Comparison of ENCODE assay signal across 3 cellular contexts in the genomic region with DNA sequence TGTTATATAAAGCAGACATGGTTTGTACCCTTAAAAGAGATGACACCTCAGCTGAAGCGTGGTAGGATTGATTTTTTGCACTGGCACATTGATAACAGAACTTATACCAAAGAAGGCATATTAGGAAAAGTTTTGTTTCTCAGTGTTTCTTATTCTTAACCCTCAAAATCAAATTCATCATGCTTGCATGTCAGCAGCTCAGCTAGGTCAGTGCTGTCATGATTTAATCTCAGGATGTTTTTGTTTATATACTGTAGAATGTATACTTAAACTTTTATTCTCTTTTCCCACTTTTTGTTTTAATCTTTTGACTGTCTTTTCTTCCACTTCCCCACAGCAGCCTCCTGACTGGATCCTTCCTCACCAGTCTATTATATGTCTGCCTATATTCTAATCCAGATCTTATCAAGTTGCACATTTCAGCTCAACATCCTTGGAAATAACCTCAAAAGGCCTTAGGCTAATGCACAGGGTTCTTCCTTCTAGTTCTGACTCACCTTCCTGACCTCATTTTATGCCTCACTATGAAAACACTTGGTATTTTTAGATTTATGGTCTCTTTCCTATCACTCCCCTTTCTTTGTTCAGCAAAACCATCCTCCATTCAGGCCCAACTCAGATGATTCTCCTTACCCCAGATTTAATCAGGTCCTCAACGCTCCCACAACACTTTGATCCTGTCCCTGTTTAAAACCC.
TF ChIP-seq lines count a peak whose summit lies in the region.

No MANE protein-coding gene starts in this region.

TF ChIP-seq in SK-N-SH, 30 proteins besides CTCF, POLR2A, EP300 and RAD21:
- TF ChIP-seq MEF2A (IDR thresholded peaks at IDR 0.05; ENCODE audit: borderline replicate concordance, low read depth) (peak; percentile 73), JUND (IDR thresholded peaks at IDR 0.05) (peak; percentile 53), RXRA (IDR thresholded peaks at IDR 0.05; ENCODE audit: borderline replicate concordance, low read depth) (peak; percentile 57; the same call in 1 of the 2 replicates), EZH2phosphoT487 (IDR thresholded peaks at IDR 0.05; ENCODE audit: borderline replicate concordance, low read depth) (no peak), FOSL2 (IDR thresholded peaks at IDR 0.05; ENCODE audit: borderline replicate concordance, low read depth) (peak; percentile 57; the same call in 1 of the 2 replicates), TCF12 (IDR thresholded peaks at IDR 0.05) (peak; percentile 22; the same call in 1 of the 2 replicates), RCOR1 (IDR thresholded peaks at IDR 0.05; ENCODE audit: low read length) (no peak)
- TF ChIP-seq, protein P1, sequence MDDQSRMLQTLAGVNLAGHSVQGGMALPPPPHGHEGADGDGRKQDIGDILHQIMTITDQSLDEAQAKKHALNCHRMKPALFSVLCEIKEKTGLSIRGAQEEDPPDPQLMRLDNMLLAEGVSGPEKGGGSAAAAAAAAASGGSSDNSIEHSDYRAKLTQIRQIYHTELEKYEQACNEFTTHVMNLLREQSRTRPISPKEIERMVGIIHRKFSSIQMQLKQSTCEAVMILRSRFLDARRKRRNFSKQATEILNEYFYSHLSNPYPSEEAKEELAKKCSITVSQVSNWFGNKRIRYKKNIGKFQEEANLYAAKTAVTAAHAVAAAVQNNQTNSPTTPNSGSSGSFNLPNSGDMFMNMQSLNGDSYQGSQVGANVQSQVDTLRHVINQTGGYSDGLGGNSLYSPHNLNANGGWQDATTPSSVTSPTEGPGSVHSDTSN (IDR thresholded peaks at IDR 0.05) = peak; percentile 33; the same call in 1 of the 2 replicates

TF ChIP-seq in SK-N-SH treated with all-trans-retinoic acid at 6 μM for 48 hours, 23 proteins besides CTCF, POLR2A, EP300 and RAD21:
- TF ChIP-seq PPARA (CRISPR knock-in tag; IDR thresholded peaks at IDR 0.05; ENCODE audit: borderline replicate concordance) = no peak
- TF ChIP-seq, protein P2, sequence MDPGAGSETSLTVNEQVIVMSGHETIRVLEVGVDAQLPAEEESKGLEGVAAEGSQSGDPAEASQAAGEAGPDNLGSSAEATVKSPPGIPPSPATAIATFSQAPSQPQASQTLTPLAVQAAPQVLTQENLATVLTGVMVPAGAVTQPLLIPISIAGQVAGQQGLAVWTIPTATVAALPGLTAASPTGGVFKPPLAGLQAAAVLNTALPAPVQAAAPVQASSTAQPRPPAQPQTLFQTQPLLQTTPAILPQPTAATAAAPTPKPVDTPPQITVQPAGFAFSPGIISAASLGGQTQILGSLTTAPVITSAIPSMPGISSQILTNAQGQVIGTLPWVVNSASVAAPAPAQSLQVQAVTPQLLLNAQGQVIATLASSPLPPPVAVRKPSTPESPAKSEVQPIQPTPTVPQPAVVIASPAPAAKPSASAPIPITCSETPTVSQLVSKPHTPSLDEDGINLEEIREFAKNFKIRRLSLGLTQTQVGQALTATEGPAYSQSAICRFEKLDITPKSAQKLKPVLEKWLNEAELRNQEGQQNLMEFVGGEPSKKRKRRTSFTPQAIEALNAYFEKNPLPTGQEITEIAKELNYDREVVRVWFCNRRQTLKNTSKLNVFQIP (CRISPR knock-in tag; IDR thresholded peaks at IDR 0.05; ENCODE audit: borderline replicate concordance, low read depth) = no peak
- TF ChIP-seq SNAI2 (CRISPR knock-in tag; IDR thresholded peaks at IDR 0.05) = no peak
- TF ChIP-seq ISL1 (CRISPR knock-in tag; IDR thresholded peaks at IDR 0.05) = no peak
- no peak for TF ChIP-seq ARNTL (CRISPR knock-in tag; IDR thresholded peaks at IDR 0.05; ENCODE audit: borderline replicate concordance, low read depth)
- TF ChIP-seq ZNF565 (CRISPR knock-in tag; conservative IDR thresholded peaks at IDR 0.05; ENCODE audit: low read depth) = no peak
- no peak for TF ChIP-seq ZNF70 (CRISPR knock-in tag; IDR thresholded peaks at IDR 0.05)
- TF ChIP-seq, protein P3, sequence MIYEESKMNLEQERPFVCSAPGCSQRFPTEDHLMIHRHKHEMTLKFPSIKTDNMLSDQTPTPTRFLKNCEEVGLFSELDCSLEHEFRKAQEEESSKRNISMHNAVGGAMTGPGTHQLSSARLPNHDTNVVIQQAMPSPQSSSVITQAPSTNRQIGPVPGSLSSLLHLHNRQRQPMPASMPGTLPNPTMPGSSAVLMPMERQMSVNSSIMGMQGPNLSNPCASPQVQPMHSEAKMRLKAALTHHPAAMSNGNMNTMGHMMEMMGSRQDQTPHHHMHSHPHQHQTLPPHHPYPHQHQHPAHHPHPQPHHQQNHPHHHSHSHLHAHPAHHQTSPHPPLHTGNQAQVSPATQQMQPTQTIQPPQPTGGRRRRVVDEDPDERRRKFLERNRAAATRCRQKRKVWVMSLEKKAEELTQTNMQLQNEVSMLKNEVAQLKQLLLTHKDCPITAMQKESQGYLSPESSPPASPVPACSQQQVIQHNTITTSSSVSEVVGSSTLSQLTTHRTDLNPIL (CRISPR knock-in tag; IDR thresholded peaks at IDR 0.05; ENCODE audit: low read depth) = no peak
- no peak for TF ChIP-seq TOX (CRISPR knock-in tag; IDR thresholded peaks at IDR 0.05; ENCODE audit: borderline replicate concordance)
- TF ChIP-seq ZFP3 (CRISPR knock-in tag; IDR thresholded peaks at IDR 0.05) = no peak
- TF ChIP-seq CSDC2 (CRISPR knock-in tag; IDR thresholded peaks at IDR 0.05) = no peak
- TF ChIP-seq, protein P4, sequence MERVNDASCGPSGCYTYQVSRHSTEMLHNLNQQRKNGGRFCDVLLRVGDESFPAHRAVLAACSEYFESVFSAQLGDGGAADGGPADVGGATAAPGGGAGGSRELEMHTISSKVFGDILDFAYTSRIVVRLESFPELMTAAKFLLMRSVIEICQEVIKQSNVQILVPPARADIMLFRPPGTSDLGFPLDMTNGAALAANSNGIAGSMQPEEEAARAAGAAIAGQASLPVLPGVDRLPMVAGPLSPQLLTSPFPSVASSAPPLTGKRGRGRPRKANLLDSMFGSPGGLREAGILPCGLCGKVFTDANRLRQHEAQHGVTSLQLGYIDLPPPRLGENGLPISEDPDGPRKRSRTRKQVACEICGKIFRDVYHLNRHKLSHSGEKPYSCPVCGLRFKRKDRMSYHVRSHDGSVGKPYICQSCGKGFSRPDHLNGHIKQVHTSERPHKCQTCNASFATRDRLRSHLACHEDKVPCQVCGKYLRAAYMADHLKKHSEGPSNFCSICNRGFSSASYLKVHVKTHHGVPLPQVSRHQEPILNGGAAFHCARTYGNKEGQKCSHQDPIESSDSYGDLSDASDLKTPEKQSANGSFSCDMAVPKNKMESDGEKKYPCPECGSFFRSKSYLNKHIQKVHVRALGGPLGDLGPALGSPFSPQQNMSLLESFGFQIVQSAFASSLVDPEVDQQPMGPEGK (CRISPR knock-in tag; IDR thresholded peaks at IDR 0.05; ENCODE audit: borderline replicate concordance) = no peak

TF ChIP-seq in GM12878, 131 proteins besides CTCF, POLR2A, EP300 and RAD21:
- TF ChIP-seq IRF4 (IDR thresholded peaks at IDR 0.05; ENCODE audit: low read depth, low read length) (peak; percentile 68; the same call in 1 of the 2 replicates), MEF2A (IDR thresholded peaks at IDR 0.05; ENCODE audit: insufficient read depth, low read depth, low read length) (peak; percentile 87), EED (IDR thresholded peaks at IDR 0.05; ENCODE audit: low read depth) (peak; percentile 66), ZNF207 (IDR thresholded peaks at IDR 0.05; ENCODE audit: borderline replicate concordance) (no peak), SPI1 (IDR thresholded peaks at IDR 0.05; ENCODE audit: borderline replicate concordance, insufficient read depth, low read depth, low read length) (no peak), JUNB (IDR thresholded peaks at IDR 0.05) (peak; percentile 94), HDAC2 (IDR thresholded peaks at IDR 0.05) (no peak), BCL11A (IDR thresholded peaks at IDR 0.05; ENCODE audit: low read depth, low read length) (peak; percentile 61; the same call in 1 of the 2 replicates), NFIC (IDR thresholded peaks at IDR 0.05; ENCODE audit: low read depth, low read length) (peak; percentile 78; the same call in 1 of the 2 replicates), ETV6 (conservative IDR thresholded peaks at IDR 0.05 in 1 of 2, IDR thresholded peaks at IDR 0.05 in 1 of 2; ENCODE audit: borderline replicate concordance in 1 of 2, low read depth in 1 of 2) (peak in 1 of 2 experiments; percentile 62; a peak in 1 of 4 replicates), IKZF2 (IDR thresholded peaks at IDR 0.05) (peak; percentile 57 to 58; a peak in 3 of 4 replicates), ATF7 (IDR thresholded peaks at IDR 0.05; ENCODE audit: low read depth) (0 out of 2 replicates have a peak, but pooled peaks have one; percentile 23), POU2F2 (IDR thresholded peaks at IDR 0.05; ENCODE audit: borderline replicate concordance, low read depth, low read length) (0 out of 3 replicates have a peak, but pooled peaks have one; percentile 14), YY1 (IDR thresholded peaks at IDR 0.05; ENCODE audit: low read depth, low read length) (no peak), CREM (IDR thresholded peaks at IDR 0.05; ENCODE audit: low read depth) (peak; percentile 64; the same call in 1 of the 2 replicates), RUNX3 (IDR thresholded peaks at IDR 0.05; ENCODE audit: low read length) (peak; percentile 90)
- TF ChIP-seq, protein P5, sequence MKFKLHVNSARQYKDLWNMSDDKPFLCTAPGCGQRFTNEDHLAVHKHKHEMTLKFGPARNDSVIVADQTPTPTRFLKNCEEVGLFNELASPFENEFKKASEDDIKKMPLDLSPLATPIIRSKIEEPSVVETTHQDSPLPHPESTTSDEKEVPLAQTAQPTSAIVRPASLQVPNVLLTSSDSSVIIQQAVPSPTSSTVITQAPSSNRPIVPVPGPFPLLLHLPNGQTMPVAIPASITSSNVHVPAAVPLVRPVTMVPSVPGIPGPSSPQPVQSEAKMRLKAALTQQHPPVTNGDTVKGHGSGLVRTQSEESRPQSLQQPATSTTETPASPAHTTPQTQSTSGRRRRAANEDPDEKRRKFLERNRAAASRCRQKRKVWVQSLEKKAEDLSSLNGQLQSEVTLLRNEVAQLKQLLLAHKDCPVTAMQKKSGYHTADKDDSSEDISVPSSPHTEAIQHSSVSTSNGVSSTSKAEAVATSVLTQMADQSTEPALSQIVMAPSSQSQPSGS (IDR thresholded peaks at IDR 0.05; ENCODE audit: low read length) = peak; percentile 60
TF ChIP-seq in GM12878: peak in this region for 13.
